In the genomic region with DNA sequence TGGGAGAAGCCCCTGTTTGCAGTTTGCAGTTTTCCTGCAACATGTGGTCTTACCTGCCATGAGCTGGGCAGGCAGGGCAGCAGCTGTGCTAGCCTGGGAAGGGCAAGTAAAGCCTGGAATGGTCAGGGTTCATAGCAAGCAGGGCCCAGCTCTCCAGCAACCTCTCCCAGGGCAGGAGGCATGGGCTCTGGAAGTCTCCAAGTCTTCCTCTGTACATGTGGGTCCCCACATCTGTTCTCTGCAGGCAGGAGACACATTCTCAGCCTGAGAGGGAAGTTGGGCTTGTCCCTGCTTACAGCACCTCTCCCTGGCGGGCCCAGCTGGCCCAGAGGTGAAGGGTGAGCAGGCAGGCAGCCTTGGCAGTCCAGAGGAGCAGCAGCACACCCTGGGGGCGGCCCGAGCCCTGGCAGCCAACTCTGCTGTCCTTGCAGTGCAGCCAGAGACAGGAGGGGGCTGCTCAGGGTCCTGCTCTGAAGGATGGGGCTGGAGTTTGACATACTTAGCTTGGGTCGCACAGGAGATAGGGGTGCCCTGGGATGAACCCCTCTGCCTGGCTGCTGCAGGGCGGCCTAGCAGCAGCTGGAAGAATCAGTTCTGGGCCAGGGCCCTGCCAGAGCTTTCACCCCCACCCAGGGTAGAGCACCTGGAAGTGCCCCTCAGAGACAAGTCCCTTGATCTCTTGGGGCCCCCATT, we compare ENCODE assay signal across 8 cellular contexts.
A peak's percentile ranks its signal among the peaks of the same experiment; 100 is the strongest.
DNase-seq lines count a peak whose midpoint lies in the region; ATAC-seq and TF ChIP-seq lines count a peak whose summit lies in the region.

No MANE protein-coding gene starts in this region.

- H3K27ac ChIP-seq in SK-N-SH (ENCODE audit: low read depth in 2 of 2, low read length in 1 of 2) = peak overlapping the region in 1 of 2 experiments; percentile 87; a peak in 2 of 4 replicates

- H3K4me1 ChIP-seq in SK-N-SH (ENCODE audit: control insufficient read depth in 1 of 2, insufficient read depth in 2 of 2, low read depth in 1 of 2, low read length in 1 of 2) = peaks cover 0 to 47% of the 10 kb centered on the region in 2 experiments; a peak in 1 of 4 replicates

- POLR2A ChIA-PET in SK-N-SH (lab: Yijun Ruan, JAX) = interaction anchor here (0.8 to 5.0 kb wide), 15 partner anchors 9 to 296 kb away, joined by 3 to 43 read pairs (median 5); partner anchors contain the start of genes HSP90AB1 and VEGFA

- no peak; a peak in 2 of 4 replicates for TF ChIP-seq EP300 in SK-N-SH (IDR thresholded peaks at IDR 0.05; ENCODE audit: borderline replicate concordance in 1 of 2, low read depth in 1 of 2, low read length in 1 of 2)

- CTCF ChIA-PET in SK-N-SH (lab: Yijun Ruan, JAX) = interaction anchor here (0.6 to 12.0 kb wide), 70 partner anchors 9 to 290 kb away, joined by 3 to 172 read pairs (median 5); partner anchors contain the start of genes MRPS18A and VEGFA

- H3K36me3 ChIP-seq in SK-N-SH (replicated peaks in 1 of 2; ENCODE audit: control insufficient read depth in 1 of 2, insufficient read depth in 2 of 2, low read length in 1 of 2) = no peaks in the 10 kb centered on the region

- peaks cover 7% of the 10 kb centered on the region for H3K36me3 Mint-ChIP-seq in glutamatergic neuron (ENCODE audit: unreplicated experiment)

- H3K9me3 ChIP-seq in SK-N-SH = no peaks in the 10 kb centered on the region

- peaks cover 2% of the 10 kb centered on the region for H3K27me3 Mint-ChIP-seq in glutamatergic neuron (ENCODE audit: unreplicated experiment)

- H3K27me3 ChIP-seq in SK-N-SH (ENCODE audit: insufficient read depth) = no peaks in the 10 kb centered on the region

- H3K27ac Mint-ChIP-seq in glutamatergic neuron (ENCODE audit: unreplicated experiment) = no peak overlapping the region

- H3K4me2 ChIP-seq in SK-N-SH = no peak overlapping the region

- no peak for ATAC-seq in HG03460 (IDR thresholded peaks at IDR 0.05; ENCODE audit: unreplicated experiment)
- ATAC-seq in HG03045 (IDR thresholded peaks at IDR 0.05; ENCODE audit: unreplicated experiment) = no peak

- peaks cover 9% of the 10 kb centered on the region for H3K9me3 Mint-ChIP-seq in glutamatergic neuron (ENCODE audit: unreplicated experiment)

- H4K20me1 ChIP-seq in SK-N-SH (ENCODE audit: insufficient read depth) = no peaks in the 10 kb centered on the region

- H3K4me3 Mint-ChIP-seq in glutamatergic neuron (ENCODE audit: unreplicated experiment) = no peak overlapping the region

- no peak overlapping the region for H3K9ac ChIP-seq in SK-N-SH

- no peak overlapping the region for H3K4me3 ChIP-seq in SK-N-SH (ENCODE audit: low read depth in 2 of 2, low read length in 1 of 2)

- no peaks in the 10 kb centered on the region for H3F3A ChIP-seq in SK-N-SH (replicated peaks; ENCODE audit: insufficient read depth)

- TF ChIP-seq CTCF in SK-N-SH (IDR thresholded peaks at IDR 0.05) (peak; percentile 34), glutamatergic neuron (IDR thresholded peaks at IDR 0.05; ENCODE audit: partially characterized antibody, unreplicated experiment) (peak; percentile 32)

- WGBS in SK-N-SH (ENCODE audit: low lambda C conversion rate) = no CpG with 5 or more reads among the region's 5 CpGs

- no peaks in the 10 kb centered on the region for H3K4me1 Mint-ChIP-seq in glutamatergic neuron (ENCODE audit: low read depth, unreplicated experiment)

- DNase-seq in AG08396 (ENCODE audit: low spot score) (peak; percentile 53), H4 (ENCODE audit: low spot score) (peak; percentile 59), SK-N-SH (peak; percentile 83), glutamatergic neuron (peak; percentile 72), retina (peak; percentile 81), SW 1271 (lab: John Stamatoyannopoulos, UW) (no peak)

- peak; percentile 89 for TF ChIP-seq RAD21 in SK-N-SH (IDR thresholded peaks at IDR 0.05; ENCODE audit: low read length)

- H3K9me2 ChIP-seq in SK-N-SH = no peaks in the 10 kb centered on the region

- no peak overlapping the region for H2AFZ ChIP-seq in SK-N-SH (ENCODE audit: low read depth)

- H3K79me2 ChIP-seq in SK-N-SH (ENCODE audit: insufficient read depth) = no peaks in the 10 kb centered on the region

TF ChIP-seq in SK-N-SH, 30 proteins besides CTCF, POLR2A, EP300 and RAD21:
- TF ChIP-seq YY1 (IDR thresholded peaks at IDR 0.05; ENCODE audit: low read depth) (no peak), SMC3 (IDR thresholded peaks at IDR 0.05; ENCODE audit: low read depth, low read length) (peak; percentile 83), CHD2 (IDR thresholded peaks at IDR 0.05; ENCODE audit: low read length, partially characterized antibody) (no peak)
- TF ChIP-seq, protein P1, sequence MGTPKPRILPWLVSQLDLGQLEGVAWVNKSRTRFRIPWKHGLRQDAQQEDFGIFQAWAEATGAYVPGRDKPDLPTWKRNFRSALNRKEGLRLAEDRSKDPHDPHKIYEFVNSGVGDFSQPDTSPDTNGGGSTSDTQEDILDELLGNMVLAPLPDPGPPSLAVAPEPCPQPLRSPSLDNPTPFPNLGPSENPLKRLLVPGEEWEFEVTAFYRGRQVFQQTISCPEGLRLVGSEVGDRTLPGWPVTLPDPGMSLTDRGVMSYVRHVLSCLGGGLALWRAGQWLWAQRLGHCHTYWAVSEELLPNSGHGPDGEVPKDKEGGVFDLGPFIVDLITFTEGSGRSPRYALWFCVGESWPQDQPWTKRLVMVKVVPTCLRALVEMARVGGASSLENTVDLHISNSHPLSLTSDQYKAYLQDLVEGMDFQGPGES (IDR thresholded peaks at IDR 0.05; ENCODE audit: low read depth, low read length) = no peak

Comparison
In these comparisons a context has a peak if more than half of its experiments do, and no peak if none do; other contexts are left out.
1. DNase-seq: peak in AG08396 (single experiment), H4 (single experiment), SK-N-SH (single experiment), glutamatergic neuron (single experiment) and retina (single experiment); none in SW 1271 (0 of 2).